In the genomic region with DNA sequence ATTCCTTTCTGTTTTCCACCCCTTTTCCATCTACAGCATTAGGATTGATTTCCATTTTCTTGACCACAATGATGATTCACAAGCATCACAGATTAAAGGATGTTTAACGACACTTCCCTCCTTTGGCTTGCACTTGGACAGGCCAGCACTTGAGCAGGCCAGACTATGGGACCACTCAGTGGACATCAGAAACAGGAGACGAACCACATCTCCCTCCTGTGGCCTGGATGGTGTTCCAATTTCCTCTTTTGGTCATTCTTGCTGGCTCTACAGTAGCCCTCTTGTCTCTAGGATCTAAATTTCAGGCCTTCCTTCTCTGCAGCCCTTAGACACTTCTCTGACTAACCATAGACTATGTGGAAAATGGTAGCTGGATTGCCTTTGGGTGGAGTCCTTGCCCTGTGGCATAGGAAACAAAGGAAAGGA, we compare ENCODE assay signal across 14 cellular contexts.
A peak's percentile ranks its signal among the peaks of the same experiment; 100 is the strongest.
DNase-seq lines count a peak whose midpoint lies in the region; ATAC-seq and TF ChIP-seq lines count a peak whose summit lies in the region.
"Had no signal": no experiment of that assay in that cellular context is flagged by ENCODE, and none has a peak within 500 bp of the region (broad histone marks: within the 10 kb centered on the region; RNA-seq: fewer than 3 reads in every experiment).

No MANE protein-coding gene starts in this region.

- peak overlapping the region; percentile 81 for H3K27ac Mint-ChIP-seq in nephron progenitor cell
- H3K27ac Mint-ChIP-seq: activated naive CD8-positive, alpha-beta T cell had no signal

- H3K27me3 Mint-ChIP-seq in nephron progenitor cell (ENCODE audit: low read depth, poor library complexity) = peaks cover 6% of the 10 kb centered on the region
- H3K27me3 Mint-ChIP-seq: activated naive CD8-positive, alpha-beta T cell had no signal

- no peak overlapping the region for H3K4me3 ChIP-seq in choroid plexus epithelial cell (ENCODE audit: low read depth, low read length)
- H3K4me3 ChIP-seq: BLaER1, psoas muscle had no signal

- H3K36me3 Mint-ChIP-seq in nephron progenitor cell (ENCODE audit: low read depth) = peaks cover 3% of the 10 kb centered on the region

- no peak overlapping the region for H3K4me3 Mint-ChIP-seq in nephron progenitor cell
- H3K4me3 Mint-ChIP-seq: activated naive CD8-positive, alpha-beta T cell had no signal

- TF ChIP-seq CTCF in choroid plexus epithelial cell (conservative IDR thresholded peaks at IDR 0.05; ENCODE audit: low read depth, low read length) = peak; percentile 30
- TF ChIP-seq CTCF in nephron progenitor cell (IDR thresholded peaks at IDR 0.05) = no peak

- H3K9me3 Mint-ChIP-seq in nephron progenitor cell = peaks cover 7% of the 10 kb centered on the region

- ATAC-seq in GM19035 (IDR thresholded peaks at IDR 0.05; ENCODE audit: unreplicated experiment) (no peak), HG03439 (IDR thresholded peaks at IDR 0.05; ENCODE audit: unreplicated experiment) (no peak)
- ATAC-seq: psoas muscle had no signal

- H3K4me1 Mint-ChIP-seq in nephron progenitor cell = peaks cover 57% of the 10 kb centered on the region

- peak; percentile 43 for DNase-seq in DMS153 treated with DMSO at 0.1 percent for 48 hours (lab: John Stamatoyannopoulos, UW; ENCODE audit: unreplicated experiment)
- peak; percentile 84 for DNase-seq in LHCN-M2 (ENCODE audit: low read depth)
- DNase-seq in choroid plexus epithelial cell (ENCODE audit: low read depth) = peak; percentile 28
- no peak for DNase-seq in nephron progenitor cell
- DNase-seq in T-helper 9 cell = no peak
- no peak for DNase-seq in activated CD4-positive, alpha-beta T cell treated with anti-CD3 and anti-CD28 coated beads for 48 hours
- DNase-seq: DMS79; psoas muscle; stimulated activated CD4-positive, alpha-beta T cell treated with anti-CD3 and anti-CD28 coated beads, Interleukin-1b, Interleukin-23, amount 100 ng/mL, for 48 hours; stimulated activated CD8-positive, alpha-beta memory T cell treated with anti-CD3 and anti-CD28 coated beads, Interleukin-4, amount 100 ng/mL, for 48 hours had no signal

Comparison
In these comparisons a context has a peak if more than half of its experiments do, and no peak if none do; other contexts are left out.
1. DNase-seq: peak in DMS153 treated with DMSO at 0.1 percent for 48 hours (single experiment), LHCN-M2 (single experiment) and choroid plexus epithelial cell (single experiment); none in nephron progenitor cell (single experiment), T-helper 9 cell (single experiment) and activated CD4-positive, alpha-beta T cell treated with anti-CD3 and anti-CD28 coated beads for 48 hours (single experiment).